14 cellular contexts compared by ENCODE assay signal in the genomic region with DNA sequence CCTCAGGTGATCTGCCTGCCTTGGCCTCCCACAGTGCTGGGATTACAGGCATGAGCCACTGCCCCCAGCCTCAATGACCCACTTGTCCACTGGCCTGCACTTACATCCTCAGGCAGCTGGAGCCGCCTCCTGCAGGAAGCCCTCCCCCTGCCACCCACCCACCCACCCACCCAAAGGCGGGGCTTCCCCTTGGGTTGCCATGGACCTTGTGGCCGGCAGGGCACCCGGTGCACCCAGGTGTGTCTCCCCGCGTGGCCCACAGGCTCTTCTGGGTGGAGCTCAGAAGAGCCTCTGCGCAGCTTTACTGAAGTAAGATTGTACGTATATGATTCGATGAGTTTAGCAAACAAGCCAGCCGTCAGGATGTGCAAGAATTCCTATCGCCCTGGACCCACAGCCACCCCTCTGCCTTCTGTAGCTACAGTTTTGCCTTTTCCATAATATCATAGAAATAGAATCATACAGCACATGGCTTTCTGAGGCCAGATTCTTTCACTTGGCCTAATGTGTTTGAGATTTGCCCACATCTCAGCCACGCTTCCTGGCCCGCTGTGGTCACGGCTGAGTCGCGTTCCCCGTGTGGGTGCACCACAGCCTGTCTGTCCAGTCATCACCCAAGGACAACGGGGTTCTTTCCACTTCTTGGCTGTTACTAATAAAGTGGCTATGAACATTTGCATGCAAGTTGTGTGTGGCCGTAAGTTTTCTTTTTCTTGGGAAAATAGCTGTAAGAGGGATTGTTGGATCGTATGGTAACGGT. TPM values are rescaled to one million over a fixed set of nuclear protein-coding genes. Genes with fewer than 3 reads are reported as not detected.
A peak's percentile ranks its signal among the peaks of the same experiment; 100 is the strongest.
DNase-seq lines count a peak whose midpoint lies in the region; ATAC-seq lines count a peak whose summit lies in the region.
"Had no signal": no experiment of that assay in that cellular context is flagged by ENCODE, and none has a peak within 500 bp of the region (broad histone marks: within the 10 kb centered on the region; RNA-seq: fewer than 3 reads in every experiment).

No MANE protein-coding gene starts in this region.

- H3K4me2 ChIP-seq in BLaER1: peak overlapping the region; percentile 90

- POLR2A ChIA-PET in naive thymus-derived CD8-positive, alpha-beta T cell (lab: Charles Lee): interaction anchor here (3.0 kb wide), 1 partner anchor 74 kb away, joined by 20 read pairs; a partner anchor contains a TSS

- no peaks in the 10 kb centered on the region for H3K36me3 ChIP-seq in BLaER1
- H3K36me3 ChIP-seq: esophagus squamous epithelium had no signal

- H3K27ac ChIP-seq in BLaER1: no peak overlapping the region
- H3K27ac ChIP-seq: coronary artery had no signal

- ATAC-seq in activated T-helper 17 cell treated with anti-CD3 and anti-CD28 coated beads, Interleukin-2, amount 50 U/mL, for 72 hours (replicated peaks): peak; percentile 7
- no peak for ATAC-seq in naive thymus-derived CD8-positive, alpha-beta T cell
- ATAC-seq in HG03025 (IDR thresholded peaks at IDR 0.05; ENCODE audit: low FRiP score, unreplicated experiment) (no peak), HG02981 (IDR thresholded peaks at IDR 0.05; ENCODE audit: unreplicated experiment) (no peak)

- H3K27ac Mint-ChIP-seq in activated T-helper 17 cell treated with anti-CD3 and anti-CD28 coated beads, Interleukin-2, amount 50 U/mL, for 72 hours: peak overlapping the region; percentile 84
- H3K27ac Mint-ChIP-seq in naive thymus-derived CD8-positive, alpha-beta T cell: peak overlapping the region in 6 of 10 donors; percentile 16 to 72 (median 44)

- no peak overlapping the region for H3K9ac ChIP-seq in BLaER1

- H3K4me1 Mint-ChIP-seq in activated T-helper 17 cell treated with anti-CD3 and anti-CD28 coated beads, Interleukin-2, amount 50 U/mL, for 72 hours: peaks cover 9% of the 10 kb centered on the region
- H3K4me1 Mint-ChIP-seq in naive thymus-derived CD8-positive, alpha-beta T cell: peaks cover 7 to 18% (median 12%) of the 10 kb centered on the region in 4 donors

- no peaks in the 10 kb centered on the region for H3K9me3 Mint-ChIP-seq in activated T-helper 17 cell treated with anti-CD3 and anti-CD28 coated beads, Interleukin-2, amount 50 U/mL, for 72 hours
- peaks cover 0 to 7% (median 0%) of the 10 kb centered on the region in 9 donors for H3K9me3 Mint-ChIP-seq in naive thymus-derived CD8-positive, alpha-beta T cell
- H3K9me3 Mint-ChIP-seq: stimulated activated naive CD8-positive, alpha-beta T cell treated with anti-CD3 and anti-CD28 coated beads, Interleukin-15, amount 100 ng/mL, for 72 hours had no signal

- no peaks in the 10 kb centered on the region for H4K20me1 ChIP-seq in BLaER1

- no peaks in the 10 kb centered on the region for H3K27me3 Mint-ChIP-seq in activated T-helper 17 cell treated with anti-CD3 and anti-CD28 coated beads, Interleukin-2, amount 50 U/mL, for 72 hours
- H3K27me3 Mint-ChIP-seq in naive thymus-derived CD8-positive, alpha-beta T cell: peaks cover 0 to 3% (median 0%) of the 10 kb centered on the region in 5 donors

- H3K9me3 ChIP-seq in BLaER1: no peaks in the 10 kb centered on the region
- H3K9me3 ChIP-seq: esophagus squamous epithelium had no signal

- DNase-seq in EH (ENCODE audit: low read depth) (peak; percentile 9), NCI-H2196 (lab: John Stamatoyannopoulos, UW; ENCODE audit: unreplicated experiment) (no peak)
- peak in 1 of 10 donors; percentile 3 for DNase-seq in naive thymus-derived CD8-positive, alpha-beta T cell
- DNase-seq: activated CD4-positive, alpha-beta T cell treated with anti-CD3 and anti-CD28 coated beads, Interleukin-2, amount 50 U/mL, for 4 hours; esophagus squamous epithelium; GDM1; mammary epithelial cell; NCI-H2227 treated with DMSO at 0.1 percent for 48 hours had no signal

- peaks cover 16% of the 10 kb centered on the region for H3K27me3 ChIP-seq in BLaER1

- H3K4me1 ChIP-seq in BLaER1: peaks cover 41% of the 10 kb centered on the region

- peak overlapping the region; percentile 75 for H3K4me3 Mint-ChIP-seq in activated T-helper 17 cell treated with anti-CD3 and anti-CD28 coated beads, Interleukin-2, amount 50 U/mL, for 72 hours
- H3K4me3 Mint-ChIP-seq in naive thymus-derived CD8-positive, alpha-beta T cell: peak overlapping the region in 9 of 10 donors; percentile 15 to 60 (median 42)

- no peak overlapping the region for H3K4me3 ChIP-seq in BLaER1

- H3K36me3 Mint-ChIP-seq in activated T-helper 17 cell treated with anti-CD3 and anti-CD28 coated beads, Interleukin-2, amount 50 U/mL, for 72 hours (ENCODE audit: low read depth): no peaks in the 10 kb centered on the region
- no peaks in the 10 kb centered on the region for H3K36me3 Mint-ChIP-seq in naive thymus-derived CD8-positive, alpha-beta T cell

RNA-seq across cellular contexts. Expression of a gene that starts 5.3 kb away (rescaled TPM):
- 1 to 10 TPM in 1 of 2 donors, under 1 TPM in 1; 0.09 to 3.3 TPM for total RNA-seq in activated T-helper 17 cell treated with anti-CD3 and anti-CD28 coated beads, Interleukin-2, amount 50 U/mL, for 72 hours
- 1 to 10 TPM in 1 of 2 experiments, under 1 TPM in 1; 0.42 to 1.3 TPM for total RNA-seq in naive thymus-derived CD8-positive, alpha-beta T cell
- not detected for polyA plus RNA-seq in naive thymus-derived CD8-positive, alpha-beta T cell
